Comparison of ENCODE assay signal across 20 cellular contexts in the genomic region with DNA sequence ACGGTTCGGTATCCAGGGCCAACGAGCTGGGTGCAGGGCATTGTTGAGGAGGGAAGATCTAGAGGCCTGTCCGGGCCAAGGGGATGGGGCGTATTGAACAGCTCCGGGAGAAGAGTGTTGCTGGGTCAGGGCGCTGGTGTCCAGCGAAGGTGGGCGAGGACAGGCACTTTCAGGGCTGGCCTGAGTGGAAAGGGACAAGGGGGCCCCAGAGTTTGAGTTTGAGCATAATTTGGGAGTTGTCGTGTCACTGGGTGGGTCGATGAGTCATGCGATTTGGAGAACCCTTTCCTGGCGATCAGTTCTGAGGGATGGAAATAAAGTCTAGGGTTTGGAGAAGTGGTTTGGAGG. TPM values are rescaled to one million over a fixed set of nuclear protein-coding genes. Genes with fewer than 3 reads are reported as not detected.
DNase-seq lines count a peak whose midpoint lies in the region; TF ChIP-seq lines count a peak whose summit lies in the region.
"Had no signal": no experiment of that assay in that cellular context is flagged by ENCODE, and none has a peak within 500 bp of the region (broad histone marks: within the 10 kb centered on the region; RNA-seq: fewer than 3 reads in every experiment).

No MANE protein-coding gene starts in this region.

- H3T11ph ChIP-seq in H9 (ENCODE audit: low read length) = no peak overlapping the region

- no peak overlapping the region for H3K27ac Mint-ChIP-seq in H9
- H3K27ac Mint-ChIP-seq: CD4-positive, CD25-positive, alpha-beta regulatory T cell; stimulated activated naive B cell treated with anti-CD40 and anti-IgM and Interleukin-4, amounts not matched to agents 10 μg/mL and 1 μg/mL and 100 μg/mL, for 72 hours had no signal

- WGBS in H9 (ENCODE audit: extremely low coverage, insufficient read length, low lambda C conversion rate) = no CpG with 5 or more reads among the region's 13 CpGs

- no peak overlapping the region for H2BK20ac ChIP-seq in H9 (ENCODE audit: low read depth, low read length, poor library complexity, severe bottlenecking)

- TF ChIP-seq CTCF in H9 (conservative IDR thresholded peaks at IDR 0.05) = no peak
- no peak for TF ChIP-seq CTCF in dorsolateral prefrontal cortex (IDR thresholded peaks at IDR 0.05 in 54 of 56, conservative IDR thresholded peaks at IDR 0.05 in 2 of 56; ENCODE audit: low read depth in 1 of 56, partially characterized antibody in 56 of 56)

- H3K27me3 ChIP-seq in H9 (ENCODE audit: insufficient read depth, low read length) (no peaks in the 10 kb centered on the region), dorsolateral prefrontal cortex (peaks cover 0 to 87% (median 18%) of the 10 kb centered on the region in 45 donors), iPS-20b (ENCODE audit: insufficient read depth, low read length) (peaks cover 26% of the 10 kb centered on the region)
- H3K27me3 ChIP-seq: Peyer's patch, uterus had no signal

- no peaks in the 10 kb centered on the region for H4K20me1 ChIP-seq in H9 (ENCODE audit: control insufficient read depth, insufficient read depth, insufficient read length)

- H3K23ac ChIP-seq in H9 (ENCODE audit: insufficient read length, low read depth, low read length) = no peak overlapping the region

- peaks cover 23% of the 10 kb centered on the region for H3K27me3 Mint-ChIP-seq in H9 (ENCODE audit: low read depth)

- H2BK5ac ChIP-seq in H9 (ENCODE audit: insufficient read length, low read length) = no peak overlapping the region

- H4K8ac ChIP-seq in H9 (replicated peaks; ENCODE audit: insufficient read length, low read depth, low read length) = no peak overlapping the region

- H3K9me3 ChIP-seq in H9 (ENCODE audit: control insufficient read depth, low read depth, low read length) (peaks cover 72% of the 10 kb centered on the region), iPS-20b (ENCODE audit: insufficient read depth, low read depth, low read length) (no peaks in the 10 kb centered on the region)
- H3K9me3 ChIP-seq: Peyer's patch, prostate gland, uterus had no signal

- H3K79me2 ChIP-seq in H9 (ENCODE audit: insufficient read depth, low read length) = no peaks in the 10 kb centered on the region

- H3K4me1 ChIP-seq in H9 (ENCODE audit: insufficient read depth, low read length) (no peaks in the 10 kb centered on the region), iPS-20b (ENCODE audit: insufficient read depth, low read length) (peaks cover 3% of the 10 kb centered on the region; the same call in 1 of the 2 replicates)
- H3K4me1 ChIP-seq: Peyer's patch, prostate gland, uterus had no signal

- no peaks in the 10 kb centered on the region for H3K23me2 ChIP-seq in H9 (ENCODE audit: insufficient read length, low read depth, low read length, poor library complexity, severe bottlenecking)

- no peak overlapping the region for H3K14ac ChIP-seq in H9 (ENCODE audit: insufficient read depth, low read length)

- intact Hi-C loops in dorsolateral prefrontal cortex (cut with DNase I) = no loop called here

- H3K36me3 Mint-ChIP-seq in H9 (ENCODE audit: insufficient read depth in 1 of 3, low read depth in 3 of 3) = peaks cover 0 to 5% (median 3%) of the 10 kb centered on the region in 3 experiments; a peak in 5 of 7 replicates
- H3K36me3 Mint-ChIP-seq: CD4-positive, CD25-positive, alpha-beta regulatory T cell; naive B cell; stimulated activated naive B cell treated with anti-CD40 and anti-IgM and Interleukin-4, amounts not matched to agents 10 μg/mL and 1 μg/mL and 100 μg/mL, for 72 hours had no signal

- peak overlapping the region; percentile 36 for H3K4me2 ChIP-seq in H9 (ENCODE audit: insufficient read depth, insufficient read length, low read length)

- no peak overlapping the region for H4K91ac ChIP-seq in H9 (ENCODE audit: insufficient read length, low read depth, low read length)

- no peak overlapping the region for H3K56ac ChIP-seq in H9 (ENCODE audit: insufficient read length, low read depth, low read length)

- no peak overlapping the region for H2AFZ ChIP-seq in H9 (ENCODE audit: low read length)

- H2AK5ac ChIP-seq in H9 (ENCODE audit: insufficient read length, low read length) = no peak overlapping the region

- no peak overlapping the region for H2BK12ac ChIP-seq in H9 (ENCODE audit: insufficient read length, low read depth, low read length)

- no peaks in the 10 kb centered on the region for H3K79me1 ChIP-seq in H9 (ENCODE audit: insufficient read depth, low read depth, low read length, poor library complexity, severe bottlenecking)

- H4K5ac ChIP-seq in H9 (ENCODE audit: insufficient read length, low read depth, low read length) = no peak overlapping the region

- H3K4me1 Mint-ChIP-seq in H9 = peaks cover 11% of the 10 kb centered on the region in 2 experiments
- H3K4me1 Mint-ChIP-seq: naive B cell; stimulated activated naive B cell treated with anti-CD40 and anti-IgM and Interleukin-4, amounts not matched to agents 10 μg/mL and 1 μg/mL and 100 μg/mL, for 72 hours had no signal

- peaks cover 44 to 60% of the 10 kb centered on the region in 2 experiments for H3K9me3 Mint-ChIP-seq in H9
- H3K9me3 Mint-ChIP-seq: stimulated activated naive B cell treated with anti-CD40 and anti-IgM and Interleukin-4, amounts not matched to agents 10 μg/mL and 1 μg/mL and 100 μg/mL, for 72 hours had no signal

- peak overlapping the region in 56 of 59 donors; percentile 7 to 60 (median 38) for H3K4me3 ChIP-seq in dorsolateral prefrontal cortex
- peak overlapping the region; percentile 62 for H3K4me3 ChIP-seq in iPS-20b (ENCODE audit: low read length)
- H3K4me3 ChIP-seq: Peyer's patch, prostate gland had no signal

- no peaks in the 10 kb centered on the region for H3K36me3 ChIP-seq in iPS-20b (ENCODE audit: insufficient read depth, low read depth, low read length)
- H3K36me3 ChIP-seq: Peyer's patch, prostate gland, uterus had no signal

- peak overlapping the region; percentile 64 to 80 for H3K4me3 Mint-ChIP-seq in H9
- H3K4me3 Mint-ChIP-seq: stimulated activated naive B cell treated with anti-CD40 and anti-IgM and Interleukin-4, amounts not matched to agents 10 μg/mL and 1 μg/mL and 100 μg/mL, for 72 hours had no signal

- H2BK15ac ChIP-seq in H9 (ENCODE audit: low read depth, low read length) = no peak overlapping the region

- no peak overlapping the region for H3K18ac ChIP-seq in H9 (ENCODE audit: insufficient read length, low read depth, low read length)

- no peak overlapping the region for H3K4ac ChIP-seq in H9 (ENCODE audit: low read depth, low read length)

- H3K27ac ChIP-seq in H9 (ENCODE audit: insufficient read length, low read depth, low read length) (no peak overlapping the region), dorsolateral prefrontal cortex (peak overlapping the region in 6 of 59 donors; percentile 11 to 51 (median 28)), iPS-20b (ENCODE audit: low read length) (no peak overlapping the region)
- H3K27ac ChIP-seq: Peyer's patch, prostate gland, uterus had no signal

- no peak overlapping the region for H3K9ac ChIP-seq in H9 (ENCODE audit: extremely low read depth, insufficient read length, low read length)
- H3K9ac ChIP-seq in iPS-20b (ENCODE audit: low read depth, low read length) = no peak overlapping the region

- DNase-seq in H9 (no peak), dorsolateral prefrontal cortex (no peak), retina (peak; percentile 56), OCI-M2 (lab: John Stamatoyannopoulos, UW; ENCODE audit: unreplicated experiment) (no peak), NCI-H146 (lab: John Stamatoyannopoulos, UW) (no peak), SKM-1 treated with dmso at 0.1 percent for 144 hours (lab: John Stamatoyannopoulos, UW; ENCODE audit: unreplicated experiment) (no peak), NCI-H128 (lab: John Stamatoyannopoulos, UW; ENCODE audit: unreplicated experiment) (no peak)
- DNase-seq: activated CD4-positive, alpha-beta T cell treated with anti-CD3 and anti-CD28 coated beads, Interleukin-2, amount 50 U/mL, for 1 hour; amniotic stem cell; CD4-positive, CD25-positive, alpha-beta regulatory T cell; DMS53; naive B cell; Peyer's patch; stimulated activated CD4-positive, alpha-beta T cell treated with anti-CD3 and anti-CD28 coated beads, Interleukin-12 subunit alpha, Interleukin-12 subunit beta, amount 100 ng/mL, for 4 hours; stimulated activated naive B cell treated with anti-CD40 and anti-IgM and Interleukin-4, amounts not matched to agents 10 μg/mL and 1 μg/mL and 100 μg/mL, for 72 hours had no signal

- H2BK120ac ChIP-seq in H9 (ENCODE audit: low read depth, low read length, poor library complexity, severe bottlenecking) = no peak overlapping the region

RNA-seq across cellular contexts. Expression of a gene that starts 0.3 kb away (rescaled TPM):
- total RNA-seq in H9 (2021) = 2.7 and 4.9 TPM in 2 replicates
- total RNA-seq in dorsolateral prefrontal cortex = 10 to 100 TPM in 118 of 120 experiments, 1 to 10 TPM in 2; 8.6 to 39.0 (median 23.5) TPM
- total RNA-seq: CD4-positive, CD25-positive, alpha-beta regulatory T cell; fibroblast of villous mesenchyme had no signal

RNA-seq across cellular contexts. Expression of a gene that starts 20.3 kb away (rescaled TPM):
- total RNA-seq in H9 (2021) (not detected in 2 replicates), dorsolateral prefrontal cortex (1 to 10 TPM in 58 of 120 experiments, under 1 TPM in 36, not detected in 26; 0.39 to 3.9 (median 1.1) TPM)
- total RNA-seq: CD4-positive, CD25-positive, alpha-beta regulatory T cell; fibroblast of villous mesenchyme; liver; Peyer's patch; uterus had no signal

RNA-seq across cellular contexts. Expression of a gene that starts 39.0 kb away (rescaled TPM):
- total RNA-seq in H9 (2021) (not detected in 2 replicates), dorsolateral prefrontal cortex (not detected)
- total RNA-seq: CD4-positive, CD25-positive, alpha-beta regulatory T cell; fibroblast of villous mesenchyme; liver; Peyer's patch; uterus had no signal
